In the genomic region with DNA sequence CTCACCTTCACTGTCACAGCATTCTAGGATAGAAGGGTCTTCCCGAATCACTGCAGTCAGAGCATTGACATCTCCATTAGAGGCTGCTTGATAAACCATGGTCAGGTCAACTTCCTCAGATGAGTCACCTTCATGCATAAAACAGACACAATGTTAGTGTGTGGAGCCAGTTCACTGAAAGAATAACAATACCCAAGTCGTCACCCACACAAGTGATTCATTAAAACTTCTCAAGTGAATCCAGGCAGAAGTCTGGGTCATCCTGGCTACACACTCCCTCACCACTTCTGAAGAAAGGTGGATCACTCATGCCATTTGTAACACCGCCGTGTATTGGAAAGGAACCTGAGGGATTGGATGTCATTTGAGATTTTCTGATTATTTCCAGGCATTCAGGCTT, we compare ENCODE assay signal across 13 cellular contexts. TPM values are rescaled to one million over a fixed set of nuclear protein-coding genes. Genes with fewer than 3 reads are reported as not detected.
DNase-seq lines count a peak whose midpoint lies in the region; ATAC-seq, FAIRE-seq and TF ChIP-seq lines count a peak whose summit lies in the region.
"Had no signal": no experiment of that assay in that cellular context is flagged by ENCODE, and none has a peak within 500 bp of the region (broad histone marks: within the 10 kb centered on the region; RNA-seq: fewer than 3 reads in every experiment).

No MANE protein-coding gene starts in this region.

- no peak for TF ChIP-seq EP300 in GM12878 (IDR thresholded peaks at IDR 0.05; ENCODE audit: borderline replicate concordance in 1 of 2, control insufficient read depth in 1 of 2, low read depth in 2 of 2, low read length in 2 of 2)

- H3K4me3 ChIP-seq in GM12878: no peak overlapping the region
- H3K4me3 ChIP-seq in kidney (ENCODE audit: low read length in 2 of 2): no peak overlapping the region

- H3K27ac Mint-ChIP-seq in CD14-positive monocyte: peak overlapping the region in 5 of 7 donors; percentile 37 to 86 (median 77)
- H3K27ac Mint-ChIP-seq: activated CD4-positive, alpha-beta memory T cell treated with anti-CD3 and anti-CD28 coated beads, Interleukin-2, amount 10 ng/mL, durations not matched to agents 7 days and 5 days had no signal

- DNase-seq in CD14-positive monocyte (ENCODE audit: low spot score): peak; percentile 53
- peak; percentile 45 for DNase-seq in HPDE6-E6E7 (ENCODE audit: extremely low spot score)
- DNase-seq in GM12878 (ENCODE audit: low read depth, low spot score): no peak
- DNase-seq in lung microvascular endothelial cell (ENCODE audit: low read depth in 2 of 2): peak; percentile 85 to 98
- DNase-seq in globus pallidus (ENCODE audit: low spot score): no peak
- no peak for DNase-seq in Ammon's horn (ENCODE audit: low spot score)
- no peak for DNase-seq in NCI-H526 (lab: John Stamatoyannopoulos, UW)
- DNase-seq in kidney: no peak
- DNase-seq: activated CD4-positive, alpha-beta memory T cell treated with anti-CD3 and anti-CD28 coated beads, Interleukin-2, amount 10 ng/mL, durations not matched to agents 7 days and 5 days; central memory CD4-positive, alpha-beta T cell; NCI-H1436 treated with DMSO at 0.1 percent for 48 hours had no signal

- FAIRE-seq in GM12878 (lab: Jason Lieb, UNC): no peak
- no peak for FAIRE-seq in kidney (lab: Jason Lieb, UNC)

- intact Hi-C loops in CD14-positive monocyte (cut with micrococcal nuclease) (loop anchor here in 1 of 2 donors (5.0 to 10.0 kb wide), 2 partner anchors 36 to 109 kb away; no protein-coding TSS in a partner anchor), GM12878 (cut with micrococcal nuclease; ENCODE audit: unreplicated experiment) (no loop called here), kidney (cut with DNase I) (no loop called here)

- no peaks in the 10 kb centered on the region for H3K36me3 ChIP-seq in GM12878 (ENCODE audit: control insufficient read depth in 2 of 2, insufficient read depth in 2 of 2, low read length in 1 of 2)
- no peaks in the 10 kb centered on the region for H3K36me3 ChIP-seq in kidney (ENCODE audit: control insufficient read depth in 1 of 2, insufficient read depth in 2 of 2, low read length in 2 of 2)

- H4K20me1 ChIP-seq in GM12878 (ENCODE audit: control insufficient read depth, insufficient read depth): no peaks in the 10 kb centered on the region

- no peak overlapping the region for H2AFZ ChIP-seq in GM12878 (ENCODE audit: control insufficient read depth, low read depth, low read length)

- TF ChIP-seq CTCF in CD14-positive monocyte (IDR thresholded peaks at IDR 0.05) (no peak), GM12878 (IDR thresholded peaks at IDR 0.05 in 2 of 3, conservative IDR thresholded peaks at IDR 0.05 in 1 of 3; ENCODE audit: control insufficient read depth in 2 of 3, extremely low read depth in 1 of 3, insufficient read depth in 1 of 3, low read depth in 3 of 3, low read length in 3 of 3) (no peak), kidney (IDR thresholded peaks at IDR 0.05; ENCODE audit: borderline replicate concordance, extremely low read depth, insufficient read depth) (no peak)

- SMC1A ChIA-PET in GM12878 (lab: Charles Lee; ENCODE audit: uncharacterized antibody, unreplicated experiment): no interaction called here

- TF ChIP-seq POLR2A in GM12878 (IDR thresholded peaks at IDR 0.05; ENCODE audit: low read depth, low read length): no peak

- H3K27me3 ChIP-seq in GM12878 (replicated peaks in 1 of 2; ENCODE audit: control insufficient read depth in 2 of 2, insufficient read depth in 2 of 2, low read length in 1 of 2): no peaks in the 10 kb centered on the region

- in situ Hi-C loops in GM12878 (cut with MboI): no loop called here

- peaks cover 30% of the 10 kb centered on the region for H3K4me1 Mint-ChIP-seq in CD14-positive monocyte
- H3K4me1 Mint-ChIP-seq: activated CD4-positive, alpha-beta memory T cell treated with anti-CD3 and anti-CD28 coated beads, Interleukin-2, amount 10 ng/mL, durations not matched to agents 7 days and 5 days; neural crest cell had no signal

- H3K4me2 ChIP-seq in GM12878 (ENCODE audit: control insufficient read depth, insufficient read depth): no peak overlapping the region

- H3K9ac ChIP-seq in GM12878 (ENCODE audit: control insufficient read depth, insufficient read depth, low read length) (no peak overlapping the region), kidney (ENCODE audit: low read length in 2 of 2) (no peak overlapping the region)

- no peaks in the 10 kb centered on the region for H3K36me3 Mint-ChIP-seq in CD14-positive monocyte

- peak; percentile 78 for ATAC-seq in GM12878

- H3K4me1 ChIP-seq in GM12878 (ENCODE audit: control insufficient read depth, insufficient read depth, low read length): no peaks in the 10 kb centered on the region
- H3K4me1 ChIP-seq in kidney (ENCODE audit: control insufficient read depth in 1 of 2, insufficient read depth in 1 of 2, low read depth in 1 of 2, low read length in 2 of 2): no peaks in the 10 kb centered on the region

- H3K9me3 ChIP-seq in GM12878 (replicated peaks; ENCODE audit: control insufficient read depth, insufficient read depth, low read length): no peaks in the 10 kb centered on the region
- H3K9me3 ChIP-seq in kidney (ENCODE audit: control insufficient read depth in 1 of 2, low read length in 2 of 2): no peaks in the 10 kb centered on the region

- CTCF ChIA-PET in GM12878 (lab: Yijun Ruan, JAX): no interaction called here

- H3K27ac ChIP-seq in GM12878 (ENCODE audit: control insufficient read depth, insufficient read depth) (no peak overlapping the region), kidney (ENCODE audit: low read depth in 2 of 2, low read length in 2 of 2) (no peak overlapping the region)

- peaks cover 0 to 4% (median 0%) of the 10 kb centered on the region in 7 donors for H3K9me3 Mint-ChIP-seq in CD14-positive monocyte
- H3K9me3 Mint-ChIP-seq: activated CD4-positive, alpha-beta memory T cell treated with anti-CD3 and anti-CD28 coated beads, Interleukin-2, amount 10 ng/mL, durations not matched to agents 7 days and 5 days; neural crest cell had no signal

- RAD21 ChIA-PET in GM12878 (lab: Charles Lee; ENCODE audit: unreplicated experiment): no interaction called here

- H3K27me3 Mint-ChIP-seq in CD14-positive monocyte (ENCODE audit: low read depth in 3 of 3): peaks cover 0 to 3% (median 3%) of the 10 kb centered on the region in 3 donors

- no peak overlapping the region for H3K4me3 Mint-ChIP-seq in CD14-positive monocyte
- H3K4me3 Mint-ChIP-seq: activated CD4-positive, alpha-beta memory T cell treated with anti-CD3 and anti-CD28 coated beads, Interleukin-2, amount 10 ng/mL, durations not matched to agents 7 days and 5 days; neural crest cell had no signal

- WGBS in GM12878 (ENCODE audit: insufficient coverage, insufficient replicate concordance, low lambda C conversion rate, missing lambda C conversion rate): 49% methylated on average over 4 of the region's 4 CpGs

- POLR2A ChIA-PET in GM12878 (lab: Charles Lee): no interaction called here

- no peak for TF ChIP-seq RAD21 in GM12878 (IDR thresholded peaks at IDR 0.05; ENCODE audit: insufficient read depth, low read depth, low read length)

- no TSS peak for BruUV-seq in GM12878 (replicated peaks; lab: Mats Ljungman, UMichigan)

- H3K79me2 ChIP-seq in GM12878 (ENCODE audit: control insufficient read depth, insufficient read depth, low read length): no peaks in the 10 kb centered on the region

TF ChIP-seq in GM12878, 131 proteins besides CTCF, POLR2A, EP300 and RAD21:
- TF ChIP-seq, protein P1, sequence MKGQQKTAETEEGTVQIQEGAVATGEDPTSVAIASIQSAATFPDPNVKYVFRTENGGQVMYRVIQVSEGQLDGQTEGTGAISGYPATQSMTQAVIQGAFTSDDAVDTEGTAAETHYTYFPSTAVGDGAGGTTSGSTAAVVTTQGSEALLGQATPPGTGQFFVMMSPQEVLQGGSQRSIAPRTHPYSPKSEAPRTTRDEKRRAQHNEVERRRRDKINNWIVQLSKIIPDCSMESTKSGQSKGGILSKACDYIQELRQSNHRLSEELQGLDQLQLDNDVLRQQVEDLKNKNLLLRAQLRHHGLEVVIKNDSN (IDR thresholded peaks at IDR 0.05; ENCODE audit: borderline replicate concordance, extremely low read length, insufficient read depth, low read depth, low read length): no peak
- no peak for TF ChIP-seq RFX5 (IDR thresholded peaks at IDR 0.05; ENCODE audit: low read depth, low read length)
- no peak for TF ChIP-seq SMAD5 (IDR thresholded peaks at IDR 0.05; ENCODE audit: low read depth)
- no peak for TF ChIP-seq RELA (IDR thresholded peaks at IDR 0.05; ENCODE audit: borderline replicate concordance, partially characterized antibody)

RNA-seq across cellular contexts. Expression of a gene that starts 49.6 kb away (rescaled TPM):
- under 1 TPM; 0.20 to 0.28 TPM for polyA plus RNA-seq in CD14-positive monocyte
- total RNA-seq in GM12878 (2013; cell fraction: nucleolus; rRNA removed): not detected in 2 replicates
- total RNA-seq in GM12878 (2014; rRNA removed): not detected in 2 replicates
- total RNA-seq in GM12878 (2014; rRNA removed; fragmentation: Illumina TruSeq; extraction: Trizol): not detected in 2 replicates
- not detected in 2 replicates for total RNA-seq in GM12878 (2021)
- polyA plus RNA-seq in GM12878 (2011; ENCODE audit: low read depth): not detected
- polyA plus RNA-seq in GM12878 (2011; rRNA removed): 0.04 and 0.06 TPM in 2 replicates
- 0.05 and 0.07 TPM in 2 replicates for polyA plus RNA-seq in GM12878 (2011; cell fraction: cytosol; rRNA removed)
- polyA plus RNA-seq in GM12878 (2011; cell fraction: nucleus; rRNA removed): not detected in 2 replicates
- not detected in 2 replicates for polyA plus RNA-seq in GM12878 (2012)
- not detected in 2 replicates for polyA plus RNA-seq in GM12878 (2014; fragmentation: Illumina TruSeq; extraction: Trizol)
- not detected for polyA plus RNA-seq in GM12878 (2014; fragmentation: Nextera tagmentation; extraction: Ambion mirVana)
- not detected in 2 replicates for polyA plus RNA-seq in GM12878 (2014; rRNA removed)
- not detected for polyA plus RNA-seq in GM12878 (2016; fragmentation: Nextera tagmentation; extraction: Ambion mirVana)
- polyA minus RNA-seq in GM12878 (2011; rRNA and poly(A)+ RNA removed): 0.26 TPM in 1 of 2 replicates, not detected in the other
- not detected in 2 replicates for polyA minus RNA-seq in GM12878 (2011; cell fraction: cytosol; rRNA and poly(A)+ RNA removed)
- polyA minus RNA-seq in GM12878 (2011; cell fraction: nucleus; rRNA and poly(A)+ RNA removed): not detected in 2 replicates
- total RNA-seq in lung microvascular endothelial cell: 1.2 and 3.9 TPM in 2 replicates
- 1.2 TPM for total RNA-seq in kidney
- 0.26 TPM for polyA plus RNA-seq in kidney (ENCODE audit: insufficient read depth, low read depth, low replicate concordance)
- total RNA-seq: G401 had no signal

Comparison
In these comparisons a context has a peak if more than half of its experiments do, and no peak if none do; other contexts are left out.
1. DNase-seq: peak in CD14-positive monocyte (single experiment), HPDE6-E6E7 (single experiment) and lung microvascular endothelial cell (2 of 2); none in GM12878 (single experiment), globus pallidus (single experiment), Ammon's horn (single experiment), NCI-H526 (0 of 2) and kidney (single experiment).